ENCODE assay signal across 13 cellular contexts in genomic region chr10:95785317-95785716, GRCh38. TPM values are rescaled to one million over a fixed set of nuclear protein-coding genes. Genes with fewer than 3 reads are reported as not detected.
DNase-seq lines count a peak whose midpoint lies in the region; ATAC-seq and TF ChIP-seq lines count a peak whose summit lies in the region.
"Had no signal": no experiment of that assay in that cellular context is flagged by ENCODE, and none has a peak within 500 bp of the region (broad histone marks: within the 10 kb centered on the region; RNA-seq: fewer than 3 reads in every experiment).

No MANE protein-coding gene starts in this region.

- no peaks in the 10 kb centered on the region for H3K27me3 ChIP-seq in tibial artery
- no peaks in the 10 kb centered on the region for H3K27me3 ChIP-seq in Caco-2 (replicated peaks; ENCODE audit: control insufficient read depth, insufficient read depth, low read length)
- H3K27me3 ChIP-seq: tibial nerve had no signal

- intact Hi-C loops in activated CD4-positive, alpha-beta memory T cell treated with anti-CD3 and anti-CD28 coated beads for 36 hours (cut with micrococcal nuclease): no loop called here
- intact Hi-C loops in tibial artery (cut with DNase I; ENCODE audit: low total_unique reads) (no loop called here), Caco-2 (cut with micrococcal nuclease; ENCODE audit: unreplicated experiment) (no loop called here)

- H3K36me3 ChIP-seq in tibial artery (no peaks in the 10 kb centered on the region), Caco-2 (ENCODE audit: control insufficient read depth, insufficient read depth, low read length) (no peaks in the 10 kb centered on the region)
- H3K36me3 ChIP-seq: tibial nerve had no signal

- POLR2A ChIA-PET in activated CD4-positive, alpha-beta memory T cell treated with anti-CD3 and anti-CD28 coated beads, Interleukin-2, amount 10 ng/mL, durations not matched to agents 7 days and 5 days (lab: Charles Lee): interaction anchor here (0.5 to 1.9 kb wide), 4 partner anchors 47 to 54 kb away, joined by 3 to 11 read pairs (median 6); no protein-coding TSS in a partner anchor
- POLR2A ChIA-PET in activated CD4-positive, alpha-beta memory T cell treated with anti-CD3 and anti-CD28 coated beads for 36 hours (lab: Charles Lee): no interaction called here
- POLR2A ChIA-PET in Caco-2 (lab: Charles Lee): no interaction called here

- H3K4me1 Mint-ChIP-seq in activated CD4-positive, alpha-beta memory T cell treated with anti-CD3 and anti-CD28 coated beads, Interleukin-2, amount 10 ng/mL, durations not matched to agents 7 days and 5 days: peaks cover 64% of the 10 kb centered on the region
- peaks cover 4% of the 10 kb centered on the region for H3K4me1 Mint-ChIP-seq in activated CD4-positive, alpha-beta memory T cell treated with anti-CD3 and anti-CD28 coated beads for 36 hours (ENCODE audit: low read depth)
- no peaks in the 10 kb centered on the region for H3K4me1 Mint-ChIP-seq in Caco-2 (ENCODE audit: low read depth, unreplicated experiment)

- H3K27me3 Mint-ChIP-seq in activated CD4-positive, alpha-beta memory T cell treated with anti-CD3 and anti-CD28 coated beads, Interleukin-2, amount 10 ng/mL, durations not matched to agents 7 days and 5 days: peaks cover 10% of the 10 kb centered on the region
- H3K27me3 Mint-ChIP-seq in activated CD4-positive, alpha-beta memory T cell treated with anti-CD3 and anti-CD28 coated beads for 36 hours: peaks cover 16% of the 10 kb centered on the region
- H3K27me3 Mint-ChIP-seq in Caco-2 (ENCODE audit: insufficient read depth, unreplicated experiment): peaks cover 6% of the 10 kb centered on the region

- peak overlapping the region; percentile 74 for H3K27ac Mint-ChIP-seq in activated CD4-positive, alpha-beta memory T cell treated with anti-CD3 and anti-CD28 coated beads, Interleukin-2, amount 10 ng/mL, durations not matched to agents 7 days and 5 days
- no peak overlapping the region for H3K27ac Mint-ChIP-seq in activated CD4-positive, alpha-beta memory T cell treated with anti-CD3 and anti-CD28 coated beads for 36 hours
- H3K27ac Mint-ChIP-seq in Caco-2 (ENCODE audit: unreplicated experiment): no peak overlapping the region

- no peak for TF ChIP-seq CTCF in tibial artery (IDR thresholded peaks at IDR 0.05)
- TF ChIP-seq CTCF in Caco-2 (IDR thresholded peaks at IDR 0.05; ENCODE audit: insufficient read depth in 1 of 2, low read depth in 1 of 2, low read length in 1 of 2, severe bottlenecking in 1 of 2, unreplicated experiment in 1 of 2): no peak

- peaks cover 7% of the 10 kb centered on the region for H3K9me3 Mint-ChIP-seq in activated CD4-positive, alpha-beta memory T cell treated with anti-CD3 and anti-CD28 coated beads, Interleukin-2, amount 10 ng/mL, durations not matched to agents 7 days and 5 days
- H3K9me3 Mint-ChIP-seq in activated CD4-positive, alpha-beta memory T cell treated with anti-CD3 and anti-CD28 coated beads for 36 hours: no peaks in the 10 kb centered on the region
- no peaks in the 10 kb centered on the region for H3K9me3 Mint-ChIP-seq in Caco-2 (ENCODE audit: unreplicated experiment)

- no peak overlapping the region for H3K4me3 ChIP-seq in tibial artery
- no peak overlapping the region for H3K4me3 ChIP-seq in Caco-2 (ENCODE audit: low read depth, low read length)
- H3K4me3 ChIP-seq: tibial nerve had no signal

- no peak overlapping the region for H3K4me3 Mint-ChIP-seq in activated CD4-positive, alpha-beta memory T cell treated with anti-CD3 and anti-CD28 coated beads, Interleukin-2, amount 10 ng/mL, durations not matched to agents 7 days and 5 days
- no peak overlapping the region for H3K4me3 Mint-ChIP-seq in activated CD4-positive, alpha-beta memory T cell treated with anti-CD3 and anti-CD28 coated beads for 36 hours
- H3K4me3 Mint-ChIP-seq in Caco-2 (ENCODE audit: unreplicated experiment): no peak overlapping the region

- ATAC-seq in HG02588 (IDR thresholded peaks at IDR 0.05; ENCODE audit: unreplicated experiment) (peak; percentile 37), HG03442 (IDR thresholded peaks at IDR 0.05; ENCODE audit: unreplicated experiment) (peak; percentile 25)

- no peaks in the 10 kb centered on the region for H3K9me3 ChIP-seq in tibial artery
- no peaks in the 10 kb centered on the region for H3K9me3 ChIP-seq in Caco-2
- H3K9me3 ChIP-seq: tibial nerve had no signal

- DNase-seq in activated CD4-positive, alpha-beta memory T cell treated with anti-CD3 and anti-CD28 coated beads, Interleukin-2, amount 10 ng/mL, durations not matched to agents 7 days and 5 days: no peak
- no peak for DNase-seq in activated CD4-positive, alpha-beta memory T cell treated with anti-CD3 and anti-CD28 coated beads for 36 hours
- DNase-seq in tibial artery (no peak), CD1c-positive myeloid dendritic cell (ENCODE audit: extremely low spot score) (no peak), NCI-H1105 treated with DMSO at 0.1 percent for 48 hours (lab: John Stamatoyannopoulos, UW) (no peak), Caco-2 (no peak)
- DNase-seq: activated CD4-positive, alpha-beta T cell treated with anti-CD3 and anti-CD28 coated beads, Interleukin-2, amount 50 U/mL, for 1 hour; activated naive CD4-positive, alpha-beta T cell treated with anti-CD3 and anti-CD28 coated beads, Interleukin-2, amount 50 U/mL, for 16 hours; NCI-H2171 treated with DMSO at 0.1 percent for 48 hours; nucleus accumbens had no signal

- CTCF ChIA-PET in activated CD4-positive, alpha-beta memory T cell treated with anti-CD3 and anti-CD28 coated beads, Interleukin-2, amount 10 ng/mL, durations not matched to agents 7 days and 5 days (lab: Charles Lee): interaction anchor here (0.8 to 7.1 kb wide), 3 partner anchors 53 to 91 kb away, joined by 3 to 30 read pairs (median 3); partner anchors contain the start of gene TCTN3
- CTCF ChIA-PET in activated CD4-positive, alpha-beta memory T cell treated with anti-CD3 and anti-CD28 coated beads for 36 hours (lab: Charles Lee): no interaction called here
- CTCF ChIA-PET in Caco-2 (lab: Charles Lee): interaction anchor here (0.7 kb wide), 1 partner anchor 10 kb away, joined by 3 read pairs; no protein-coding TSS in a partner anchor

- H3K27ac ChIP-seq in tibial artery: peak overlapping the region; percentile 72 to 78

- no TSS peak for BruUV-seq in Caco-2 (replicated peaks; lab: Mats Ljungman, UMichigan)

- H3K36me3 Mint-ChIP-seq in activated CD4-positive, alpha-beta memory T cell treated with anti-CD3 and anti-CD28 coated beads, Interleukin-2, amount 10 ng/mL, durations not matched to agents 7 days and 5 days (ENCODE audit: low read depth): peaks cover 5% of the 10 kb centered on the region
- no peaks in the 10 kb centered on the region for H3K36me3 Mint-ChIP-seq in activated CD4-positive, alpha-beta memory T cell treated with anti-CD3 and anti-CD28 coated beads for 36 hours
- no peaks in the 10 kb centered on the region for H3K36me3 Mint-ChIP-seq in Caco-2 (ENCODE audit: insufficient read depth, unreplicated experiment)

- H3K4me1 ChIP-seq in tibial artery (peaks cover 0 to 88% (median 47%) of the 10 kb centered on the region in 4 donors), Caco-2 (no peaks in the 10 kb centered on the region)

RNA-seq across cellular contexts. Expression of gene ENTPD1, which starts 29.4 kb away (rescaled TPM):
- total RNA-seq in activated CD4-positive, alpha-beta memory T cell treated with anti-CD3 and anti-CD28 coated beads, Interleukin-2, amount 10 ng/mL, durations not matched to agents 7 days and 5 days: 10 to 100 TPM; 29.7 to 33.3 TPM
- 1 to 10 TPM; 2.5 to 2.8 TPM for total RNA-seq in activated CD4-positive, alpha-beta memory T cell treated with anti-CD3 and anti-CD28 coated beads for 36 hours
- 1.7 and 2.2 TPM in 2 replicates for total RNA-seq in Caco-2 (2022)
